9 cellular contexts compared by ENCODE assay signal in the genomic region with DNA sequence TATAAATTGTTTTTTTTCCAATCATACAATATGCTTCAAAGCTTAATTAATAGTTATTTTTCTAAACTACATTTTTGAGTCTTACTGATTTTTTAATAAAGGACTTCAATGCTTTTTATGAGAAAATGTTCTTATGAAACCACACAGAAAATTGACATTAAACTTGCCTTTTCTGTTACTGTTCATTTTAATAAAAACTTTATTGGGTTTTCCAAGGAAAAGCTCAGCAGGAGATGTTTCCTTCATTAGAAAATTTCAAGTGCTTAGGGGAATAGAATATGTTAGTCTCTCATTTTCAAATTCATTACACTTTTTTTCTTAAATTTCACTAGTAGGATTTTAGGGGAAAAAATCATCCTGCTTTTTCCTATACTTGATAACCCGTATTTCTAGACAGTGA.
"Had no signal": no experiment of that assay in that cellular context is flagged by ENCODE, and none has a peak within 500 bp of the region (broad histone marks: within the 10 kb centered on the region; RNA-seq: fewer than 3 reads in every experiment).

No MANE protein-coding gene starts in this region.

- FAIRE-seq: H1, H54, HTR-8/SVneo, K562 had no signal

- H3K4me3 ChIP-seq: GM23338, K562 had no signal

- H3K4me2 ChIP-seq: GM23338 had no signal

- DNase-seq: H9, HFFc6, IMR-90 had no signal

- ATAC-seq: GM23338, HCT116, K562 had no signal

- H2AFZ ChIP-seq: GM23338 had no signal
